8 cellular contexts compared by ENCODE assay signal in genomic region chr2:86105252-86105968, GRCh38. TPM values are rescaled to one million over a fixed set of nuclear protein-coding genes. Genes with fewer than 3 reads are reported as not detected.
DNase-seq lines count a peak whose midpoint lies in the region; ATAC-seq, FAIRE-seq and TF ChIP-seq lines count a peak whose summit lies in the region.

POLR1A (minus strand) TSS chr2:86105886; CDS start chr2:86105776, 110 bp downstream.

- peak within 1 kb of the TSS; percentile 59 for H3K4me3 ChIP-seq in right cardiac atrium (ENCODE audit: low read length)

- TF ChIP-seq CTCF in GM13977 (IDR thresholded peaks at IDR 0.05; ENCODE audit: extremely low read depth, insufficient read depth, missing control alignments): no peak

- intact Hi-C loops in T-helper 2 cell treated with Interferon-gamma antibody and Interleukin-4, amounts not matched to agents 100 ng/mL and 5 ng/mL, for 36 hours (cut with micrococcal nuclease): loop anchor here (1.0 to 5.0 kb wide), 3 partner anchors 90 to 493 kb away; partner anchors contain the start of genes C2orf68 and IMMT
- intact Hi-C loops in right cardiac atrium (cut with DNase I): no loop called here

- H3K27ac ChIP-seq in right cardiac atrium (ENCODE audit: low read length): peak within 1 kb of the TSS; percentile 86

- DNase-seq in GM13977 (ENCODE audit: low spot score): peak; percentile 64
- DNase-seq in NCI-H1694 treated with DMSO at 0.1 percent for 48 hours (lab: John Stamatoyannopoulos, UW): peak; percentile 98
- peak; percentile 70 to 99 (median 94) for DNase-seq in anterior cingulate cortex (lab: John Stamatoyannopoulos, UW)
- peak; percentile 91 to 96 (median 93) for DNase-seq in right cardiac atrium
- peak; percentile 84 for DNase-seq in pulmonary artery endothelial cell (ENCODE audit: low read depth, low spot score)
- peak; percentile 86 for DNase-seq in urothelium cell line (ENCODE audit: low spot score)

- peak; percentile 17 for FAIRE-seq in urothelium cell line (lab: Jason Lieb, UNC)

- in situ Hi-C loops in GM13977 (cut with MboI; ENCODE audit: low pct_unique_long_range_greater_than_20kb, low sequenced_read_pairs, unreplicated experiment): no loop called here

- no peaks in the 10 kb centered on the region for H3K27me3 ChIP-seq in right cardiac atrium (ENCODE audit: control insufficient read depth, insufficient read depth)

- WGBS in right cardiac atrium: under 1% methylated on average over 38 of the region's 38 CpGs

- no peaks in the 10 kb centered on the region for H3K4me1 ChIP-seq in right cardiac atrium (ENCODE audit: control insufficient read depth, insufficient read depth, low read length)

- no peaks in the 10 kb centered on the region for H3K9me3 ChIP-seq in right cardiac atrium (ENCODE audit: control insufficient read depth, low read length)

- ATAC-seq in HG02938 (IDR thresholded peaks at IDR 0.05; ENCODE audit: unreplicated experiment): peak; percentile 63
- peak; percentile 97 for ATAC-seq in right cardiac atrium

RNA-seq across cellular contexts. Expression of gene POLR1A, which starts in this region (rescaled TPM):
- 44.5 and 47.2 TPM in 2 replicates for total RNA-seq in T-helper 2 cell treated with Interferon-gamma antibody and Interleukin-4, amounts not matched to agents 100 ng/mL and 5 ng/mL, for 36 hours
- total RNA-seq in right cardiac atrium: 10 to 100 TPM; 15.4 to 29.9 (median 18.8) TPM
- 4.7 TPM for polyA plus RNA-seq in right cardiac atrium
- total RNA-seq in pulmonary artery endothelial cell: 14.8 and 23.3 TPM in 2 replicates

Comparison
In these comparisons a context has a peak if more than half of its experiments do, and no peak if none do; other contexts are left out.
1. Peak in every context shown above with its lines: DNase-seq, ATAC-seq, H3K4me3 ChIP-seq and H3K27ac ChIP-seq.